25 cellular contexts compared by ENCODE assay signal in genomic region chr11:71997594-71997993, GRCh38.
"Had no signal": no experiment of that assay in that cellular context is flagged by ENCODE, and none has a peak within 500 bp of the region (broad histone marks: within the 10 kb centered on the region; RNA-seq: fewer than 3 reads in every experiment).

No MANE protein-coding gene starts in this region.

- H3K27ac Mint-ChIP-seq: type B pancreatic cell had no signal

- H3K27me3 Mint-ChIP-seq: activated CD4-positive, alpha-beta T cell treated with anti-CD3 and anti-CD28 coated beads, Interleukin-2, amount 10 ng/mL, durations not matched to agents 24 days and 14 days; activated CD8-positive, alpha-beta memory T cell treated with anti-CD3 and anti-CD28 coated beads, Interleukin-2, amount 10 ng/mL, durations not matched to agents 7 days and 5 days; activated CD8-positive, alpha-beta T cell treated with anti-CD3 and anti-CD28 coated beads for 36 hours; activated naive CD8-positive, alpha-beta T cell; progenitor cell of endocrine pancreas; type B pancreatic cell had no signal

- H3K4me3 ChIP-seq: adrenal gland, ascending aorta, left lung, testis had no signal

- DNase-seq: activated CD4-positive, alpha-beta T cell treated with anti-CD3 and anti-CD28 coated beads, Interleukin-2, amount 10 ng/mL, durations not matched to agents 24 days and 14 days; activated CD8-positive, alpha-beta memory T cell treated with anti-CD3 and anti-CD28 coated beads, Interleukin-2, amount 10 ng/mL, durations not matched to agents 7 days and 5 days; activated CD8-positive, alpha-beta T cell treated with anti-CD3 and anti-CD28 coated beads for 36 hours; activated gamma-delta T cell treated with Interleukin-2 at 50 U/mL for 16 hours; activated T-cell treated with anti-CD3 and anti-CD28 coated beads for 4 hours; brain microvascular endothelial cell; caudate nucleus; dermis blood vessel endothelial cell; effector memory CD4-positive, alpha-beta T cell; foreskin melanocyte; mammary epithelial cell; midbrain; stimulated activated CD4-positive, alpha-beta T cell treated with anti-CD3 and anti-CD28 coated beads, Interleukin-1b, Interleukin-23, amount 100 ng/mL, for 48 hours; testis had no signal

- ATAC-seq: activated CD4-positive, CD25-positive, alpha-beta regulatory T cell treated with anti-CD3 and anti-CD28 coated beads, Interleukin-2, amount 50 U/mL, for 24 hours; activated CD8-positive, alpha-beta memory T cell treated with anti-CD3 and anti-CD28 coated beads, Interleukin-2, amount 10 ng/mL, durations not matched to agents 7 days and 5 days; activated CD8-positive, alpha-beta T cell treated with anti-CD3 and anti-CD28 coated beads for 36 hours; esophagus mucosa; SK-N-SH treated with all-trans-retinoic acid at 6 μM for 48 hours had no signal

- H3K27ac ChIP-seq: brain microvascular endothelial cell, VCaP had no signal

- H3K9me3 ChIP-seq: adrenal gland, ascending aorta, left lung, testis had no signal

- H3K27me3 ChIP-seq: adrenal gland, ascending aorta, brain microvascular endothelial cell, left lung, testis had no signal

- H3K4me3 Mint-ChIP-seq: activated CD8-positive, alpha-beta T cell treated with anti-CD3 and anti-CD28 coated beads for 36 hours; activated T-helper 1 cell treated with anti-CD3 and anti-CD28 coated beads, Interleukin-12 subunit alpha, Interleukin-12 subunit beta, Interleukin-2, Interleukin-4 antibody, amounts not matched to agents 30 ng/mL and 10 ng/mL and 1 ng/mL, durations not matched to agents 14 hours and 24 hours and 36 hours; type B pancreatic cell had no signal

- H3K9me3 Mint-ChIP-seq: activated CD4-positive, alpha-beta T cell treated with anti-CD3 and anti-CD28 coated beads, Interleukin-2, amount 10 ng/mL, durations not matched to agents 24 days and 14 days; activated CD8-positive, alpha-beta T cell treated with anti-CD3 and anti-CD28 coated beads for 36 hours; activated T-helper 1 cell treated with anti-CD3 and anti-CD28 coated beads, Interleukin-12 subunit alpha, Interleukin-12 subunit beta, Interleukin-2, Interleukin-4 antibody, amounts not matched to agents 30 ng/mL and 10 ng/mL and 1 ng/mL, durations not matched to agents 14 hours and 24 hours and 36 hours; type B pancreatic cell had no signal
